ENCODE assay signal across 16 cellular contexts in genomic region chr4:131584587-131584986, GRCh38.
DNase-seq lines count a peak whose midpoint lies in the region; ATAC-seq and TF ChIP-seq lines count a peak whose summit lies in the region.
"Had no signal": no experiment of that assay in that cellular context is flagged by ENCODE, and none has a peak within 500 bp of the region (broad histone marks: within the 10 kb centered on the region; RNA-seq: fewer than 3 reads in every experiment).

No MANE protein-coding gene starts in this region.

- peaks cover 10% of the 10 kb centered on the region for H3K9me3 Mint-ChIP-seq in activated naive CD4-positive, alpha-beta T cell treated with anti-CD3 and anti-CD28 coated beads, Interleukin-2, amount 10 ng/mL, durations not matched to agents 7 days and 5 days
- no peaks in the 10 kb centered on the region for H3K9me3 Mint-ChIP-seq in neural progenitor cell

- no peak overlapping the region for H3K27ac Mint-ChIP-seq in activated naive CD4-positive, alpha-beta T cell treated with anti-CD3 and anti-CD28 coated beads, Interleukin-2, amount 10 ng/mL, durations not matched to agents 7 days and 5 days
- no peak overlapping the region for H3K27ac Mint-ChIP-seq in neural progenitor cell
- H3K27ac Mint-ChIP-seq: CD8-positive, alpha-beta memory T cell; T-cell had no signal

- H3K4me2 ChIP-seq in DND-41 (ENCODE audit: insufficient read depth, low read length) (no peak overlapping the region), neural progenitor cell (no peak overlapping the region)
- H3K4me2 ChIP-seq: BLaER1 had no signal

- no peaks in the 10 kb centered on the region for H3K4me1 Mint-ChIP-seq in activated naive CD4-positive, alpha-beta T cell treated with anti-CD3 and anti-CD28 coated beads, Interleukin-2, amount 10 ng/mL, durations not matched to agents 7 days and 5 days
- no peaks in the 10 kb centered on the region for H3K4me1 Mint-ChIP-seq in neural progenitor cell
- H3K4me1 Mint-ChIP-seq: CD8-positive, alpha-beta memory T cell; T-cell had no signal

- H3K4me3 ChIP-seq in BE2C (ENCODE audit: low read depth, low read length), result no peak overlapping the region
- no peak overlapping the region; a peak in 1 of 4 replicates for H3K4me3 ChIP-seq in DND-41 (ENCODE audit: low read depth in 1 of 2, low read length in 2 of 2)
- no peak overlapping the region for H3K4me3 ChIP-seq in H7 (ENCODE audit: insufficient read depth, low read depth, low read length)
- no peak overlapping the region for H3K4me3 ChIP-seq in neural progenitor cell
- H3K4me3 ChIP-seq: BLaER1, SK-N-MC had no signal

- H3K36me3 ChIP-seq in BE2C (no peaks in the 10 kb centered on the region), DND-41 (ENCODE audit: insufficient read depth, low read length) (peaks cover 6% of the 10 kb centered on the region; the same call in 1 of the 2 replicates), H7 (replicated peaks; ENCODE audit: control insufficient read depth, insufficient read depth, low read length) (no peaks in the 10 kb centered on the region), neural progenitor cell (no peaks in the 10 kb centered on the region)
- H3K36me3 ChIP-seq: BLaER1 had no signal

- no peaks in the 10 kb centered on the region for H3K4me1 ChIP-seq in BE2C
- H3K4me1 ChIP-seq in DND-41 (ENCODE audit: insufficient read depth, low read length), result no peaks in the 10 kb centered on the region
- peaks cover 8% of the 10 kb centered on the region for H3K4me1 ChIP-seq in foreskin keratinocyte
- H3K4me1 ChIP-seq in neural progenitor cell, result no peaks in the 10 kb centered on the region
- H3K4me1 ChIP-seq: BLaER1 had no signal

- H3K27me3 ChIP-seq in BE2C (no peaks in the 10 kb centered on the region), DND-41 (ENCODE audit: insufficient read depth, low read length, poor library complexity) (no peaks in the 10 kb centered on the region), foreskin keratinocyte (no peaks in the 10 kb centered on the region), H7 (ENCODE audit: control insufficient read depth, insufficient read depth, low read length) (no peaks in the 10 kb centered on the region), neural progenitor cell (no peaks in the 10 kb centered on the region)
- H3K27me3 ChIP-seq: BLaER1 had no signal

- no peaks in the 10 kb centered on the region for H3F3A ChIP-seq in neural progenitor cell (ENCODE audit: low read depth)

- H2AFZ ChIP-seq in DND-41 (ENCODE audit: low read depth, low read length) (no peak overlapping the region), neural progenitor cell (replicated peaks) (no peak overlapping the region)

- DNase-seq in BE2C (peak; percentile 27), DND-41 (peak; percentile 26), NCI-H69 (lab: John Stamatoyannopoulos, UW) (peak; percentile 75), foreskin keratinocyte (peak; percentile 95 to 98), H7 (no peak), neural progenitor cell (ENCODE audit: low spot score) (no peak)
- DNase-seq in activated naive CD4-positive, alpha-beta T cell treated with anti-CD3 and anti-CD28 coated beads, Interleukin-2, amount 10 ng/mL, durations not matched to agents 7 days and 5 days, result no peak
- DNase-seq: CD8-positive, alpha-beta memory T cell; Karpas-422; NCI-H2107; NCI-H510A; NK-92 treated with Interleukin-12 subunit alpha and Interleukin-12 subunit beta, amount 100 ng/mL, for 24 hours; T-cell had no signal

- H3K27ac ChIP-seq in DND-41 (ENCODE audit: low read length) (no peak overlapping the region; the same call in 1 of the 2 replicates), foreskin keratinocyte (peak overlapping the region; percentile 80), neural progenitor cell (no peak overlapping the region)
- H3K27ac ChIP-seq: BLaER1, SK-N-MC had no signal

- H3K36me3 Mint-ChIP-seq in activated naive CD4-positive, alpha-beta T cell treated with anti-CD3 and anti-CD28 coated beads, Interleukin-2, amount 10 ng/mL, durations not matched to agents 7 days and 5 days, result no peaks in the 10 kb centered on the region
- H3K36me3 Mint-ChIP-seq in neural progenitor cell, result no peaks in the 10 kb centered on the region
- H3K36me3 Mint-ChIP-seq: CD8-positive, alpha-beta memory T cell; T-cell had no signal

- CTCF ChIA-PET in activated naive CD4-positive, alpha-beta T cell treated with anti-CD3 and anti-CD28 coated beads, Interleukin-2, amount 10 ng/mL, durations not matched to agents 7 days and 5 days (lab: Charles Lee), result no interaction called here

- H3K9me3 ChIP-seq in BE2C (no peaks in the 10 kb centered on the region), DND-41 (ENCODE audit: insufficient read depth, low read length, severe bottlenecking) (peaks cover 26% of the 10 kb centered on the region), neural progenitor cell (ENCODE audit: low read depth) (no peaks in the 10 kb centered on the region)

- H3K4me3 Mint-ChIP-seq in activated naive CD4-positive, alpha-beta T cell treated with anti-CD3 and anti-CD28 coated beads, Interleukin-2, amount 10 ng/mL, durations not matched to agents 7 days and 5 days, result no peak overlapping the region
- H3K4me3 Mint-ChIP-seq in neural progenitor cell, result no peak overlapping the region
- H3K4me3 Mint-ChIP-seq: CD8-positive, alpha-beta memory T cell; T-cell had no signal

- no peaks in the 10 kb centered on the region for H3K27me3 Mint-ChIP-seq in activated naive CD4-positive, alpha-beta T cell treated with anti-CD3 and anti-CD28 coated beads, Interleukin-2, amount 10 ng/mL, durations not matched to agents 7 days and 5 days
- no peaks in the 10 kb centered on the region for H3K27me3 Mint-ChIP-seq in neural progenitor cell (ENCODE audit: insufficient read depth, low read depth)
- H3K27me3 Mint-ChIP-seq: CD8-positive, alpha-beta memory T cell; T-cell had no signal

- ATAC-seq in DND-41 (ENCODE audit: insufficient read depth, low read depth), result peak; percentile 44; the same call in 1 of the 3 replicates
- peak; percentile 100 for ATAC-seq in foreskin keratinocyte
- ATAC-seq: HepG2, T-cell had no signal

- H4K20me1 ChIP-seq in DND-41 (ENCODE audit: insufficient read depth, low read length) (no peaks in the 10 kb centered on the region), neural progenitor cell (ENCODE audit: low read depth) (no peaks in the 10 kb centered on the region)
- H4K20me1 ChIP-seq: BLaER1 had no signal

- TF ChIP-seq CTCF in BE2C (IDR thresholded peaks at IDR 0.05; ENCODE audit: low read depth, low read length), result no peak
- no peak for TF ChIP-seq CTCF in DND-41 (IDR thresholded peaks at IDR 0.05; ENCODE audit: borderline replicate concordance, extremely low read depth, low read length, poor library complexity, severe bottlenecking)
- TF ChIP-seq CTCF in foreskin keratinocyte (conservative IDR thresholded peaks at IDR 0.05), result no peak
- TF ChIP-seq CTCF in neural progenitor cell (IDR thresholded peaks at IDR 0.05), result no peak

- H3K9ac ChIP-seq in DND-41 (ENCODE audit: low read depth, low read length), result no peak overlapping the region
- H3K9ac ChIP-seq in neural progenitor cell, result no peak overlapping the region
- H3K9ac ChIP-seq: BLaER1 had no signal

- H3K79me2 ChIP-seq in DND-41 (ENCODE audit: insufficient read depth, low read length), result no peaks in the 10 kb centered on the region
- H3K79me2 ChIP-seq in neural progenitor cell (ENCODE audit: low read depth), result no peaks in the 10 kb centered on the region

Comparison
In these comparisons a context has a peak if more than half of its experiments do, and no peak if none do; other contexts are left out.
1. DNase-seq: peak in BE2C (single experiment), DND-41 (single experiment), NCI-H69 (single experiment) and foreskin keratinocyte (2 of 2); none in H7 (single experiment), activated naive CD4-positive, alpha-beta T cell treated with anti-CD3 and anti-CD28 coated beads, Interleukin-2, amount 10 ng/mL, durations not matched to agents 7 days and 5 days (single experiment) and neural progenitor cell (single experiment).